In genomic region chr7:126378642-126379041, GRCh38 we compare ENCODE assay signal across 21 cellular contexts.
DNase-seq lines count a peak whose midpoint lies in the region; ATAC-seq, FAIRE-seq and TF ChIP-seq lines count a peak whose summit lies in the region.
"Had no signal": no experiment of that assay in that cellular context is flagged by ENCODE, and none has a peak within 500 bp of the region (broad histone marks: within the 10 kb centered on the region; RNA-seq: fewer than 3 reads in every experiment).

No MANE protein-coding gene starts in this region.

- TF ChIP-seq POLR2A in GM12878 (IDR thresholded peaks at IDR 0.05; ENCODE audit: low read depth, low read length), result no peak

- WGBS in GM12878 (ENCODE audit: insufficient coverage, insufficient replicate concordance, low lambda C conversion rate, missing lambda C conversion rate), result 2% methylated on average over 2 of the region's 2 CpGs

- TF ChIP-seq CTCF in GM20000 (IDR thresholded peaks at IDR 0.05; ENCODE audit: extremely low read depth, missing control alignments) (no peak), GM12878 (IDR thresholded peaks at IDR 0.05 in 2 of 3, conservative IDR thresholded peaks at IDR 0.05 in 1 of 3; ENCODE audit: control insufficient read depth in 2 of 3, extremely low read depth in 1 of 3, insufficient read depth in 1 of 3, low read depth in 3 of 3, low read length in 3 of 3) (no peak), right atrium auricular region (IDR thresholded peaks at IDR 0.05) (no peak), GM13977 (IDR thresholded peaks at IDR 0.05; ENCODE audit: extremely low read depth, insufficient read depth, missing control alignments) (no peak)

- no peaks in the 10 kb centered on the region for H3K36me3 ChIP-seq in GM12878 (ENCODE audit: control insufficient read depth in 2 of 2, insufficient read depth in 2 of 2, low read length in 1 of 2)
- H3K36me3 ChIP-seq in right atrium auricular region, result no peaks in the 10 kb centered on the region
- H3K36me3 ChIP-seq: esophagus squamous epithelium, transverse colon had no signal

- in situ Hi-C loops in GM12878 (cut with MboI) (no loop called here), GM13977 (cut with MboI; ENCODE audit: low pct_unique_long_range_greater_than_20kb, low sequenced_read_pairs, unreplicated experiment) (no loop called here)

- H3K4me3 ChIP-seq in GM12878, result no peak overlapping the region
- no peak overlapping the region for H3K4me3 ChIP-seq in right atrium auricular region
- H3K4me3 ChIP-seq: esophagus squamous epithelium, transverse colon had no signal

- intact Hi-C loops in GM12878 (cut with micrococcal nuclease; ENCODE audit: unreplicated experiment), result no loop called here
- intact Hi-C loops in activated CD4-positive, alpha-beta T cell treated with anti-CD3 and anti-CD28 coated beads for 36 hours (cut with DNase I, micrococcal nuclease), result no loop called here

- H3K4me3 Mint-ChIP-seq in activated CD4-positive, alpha-beta T cell treated with anti-CD3 and anti-CD28 coated beads for 36 hours, result no peak overlapping the region
- H3K4me3 Mint-ChIP-seq: B cell; effector memory CD8-positive, alpha-beta T cell; natural killer cell had no signal

- H3K36me3 Mint-ChIP-seq in activated CD4-positive, alpha-beta T cell treated with anti-CD3 and anti-CD28 coated beads for 36 hours (ENCODE audit: low read depth), result no peaks in the 10 kb centered on the region
- H3K36me3 Mint-ChIP-seq: activated naive CD4-positive, alpha-beta T cell treated with anti-CD3 and anti-CD28 coated beads, Interleukin-2, amount 50 U/mL, for 72 hours; natural killer cell had no signal

- SMC1A ChIA-PET in GM12878 (lab: Charles Lee; ENCODE audit: uncharacterized antibody, unreplicated experiment), result interaction anchor here (0.6 to 1.2 kb wide), 7 partner anchors 9 to 342 kb away, joined by 3 to 4 read pairs (median 3); no protein-coding TSS in a partner anchor

- H3K9me3 Mint-ChIP-seq in activated CD4-positive, alpha-beta T cell treated with anti-CD3 and anti-CD28 coated beads for 36 hours (ENCODE audit: low read depth), result no peaks in the 10 kb centered on the region
- H3K9me3 Mint-ChIP-seq: activated naive CD4-positive, alpha-beta T cell treated with anti-CD3 and anti-CD28 coated beads, Interleukin-2, amount 50 U/mL, for 72 hours had no signal

- no peak for TF ChIP-seq EP300 in GM12878 (IDR thresholded peaks at IDR 0.05; ENCODE audit: borderline replicate concordance in 1 of 2, control insufficient read depth in 1 of 2, low read depth in 2 of 2, low read length in 2 of 2)

- RAD21 ChIA-PET in GM12878 (lab: Charles Lee; ENCODE audit: unreplicated experiment), result interaction anchor here (1.7 to 2.0 kb wide), 2 partner anchors 33 to 72 kb away, joined by 6 read pairs; no protein-coding TSS in a partner anchor

- no peaks in the 10 kb centered on the region for H3K27me3 Mint-ChIP-seq in activated CD4-positive, alpha-beta T cell treated with anti-CD3 and anti-CD28 coated beads for 36 hours
- H3K27me3 Mint-ChIP-seq: B cell; effector memory CD8-positive, alpha-beta T cell had no signal

- H3K27me3 ChIP-seq in GM12878 (replicated peaks in 1 of 2; ENCODE audit: control insufficient read depth in 2 of 2, insufficient read depth in 2 of 2, low read length in 1 of 2), result no peaks in the 10 kb centered on the region
- H3K27me3 ChIP-seq in right atrium auricular region, result no peaks in the 10 kb centered on the region
- H3K27me3 ChIP-seq: esophagus squamous epithelium, transverse colon had no signal

- CTCF ChIA-PET in GM12878 (lab: Yijun Ruan, JAX), result interaction anchor here (1.3 kb wide), 1 partner anchor 20 kb away, joined by 3 read pairs; no protein-coding TSS in a partner anchor
- CTCF ChIA-PET in activated CD4-positive, alpha-beta T cell treated with anti-CD3 and anti-CD28 coated beads for 36 hours (lab: Charles Lee), result no interaction called here

- POLR2A ChIA-PET in GM12878 (lab: Charles Lee), result interaction anchor here (0.6 kb wide), 1 partner anchor 11 kb away, joined by 5 read pairs; no protein-coding TSS in a partner anchor
- POLR2A ChIA-PET in activated CD4-positive, alpha-beta T cell treated with anti-CD3 and anti-CD28 coated beads for 36 hours (lab: Charles Lee), result no interaction called here

- peak; percentile 10 for DNase-seq in GM20000 (ENCODE audit: low spot score)
- DNase-seq in GM12878 (ENCODE audit: low read depth, low spot score), result peak; percentile 12
- DNase-seq in AG20443 (ENCODE audit: low spot score), result no peak
- no peak for DNase-seq in right atrium auricular region (ENCODE audit: low spot score)
- DNase-seq in GM13977 (ENCODE audit: low spot score), result no peak
- no peak for DNase-seq in activated CD4-positive, alpha-beta T cell treated with anti-CD3 and anti-CD28 coated beads for 36 hours
- DNase-seq: COR-L47; effector memory CD8-positive, alpha-beta T cell; esophagus squamous epithelium; natural killer cell; NCI-H187; NCI-H2227 treated with DMSO at 0.1 percent for 48 hours; NCI-H774; stimulated activated CD4-positive, alpha-beta T cell treated with anti-CD3 and anti-CD28 coated beads, Interleukin-2, amount 100 ng/mL, for 24 hours; stimulated activated naive CD8-positive, alpha-beta T cell treated with anti-CD3 and anti-CD28 coated beads, Interleukin-15, Interleukin-2, amounts not matched to agents 100 U/mL and 50 U/mL, for 24 hours; transverse colon had no signal

- H3K4me1 Mint-ChIP-seq in activated CD4-positive, alpha-beta T cell treated with anti-CD3 and anti-CD28 coated beads for 36 hours, result no peaks in the 10 kb centered on the region
- H3K4me1 Mint-ChIP-seq: B cell, natural killer cell had no signal

- ATAC-seq in GM18517 (IDR thresholded peaks at IDR 0.05; ENCODE audit: unreplicated experiment) (peak; percentile 84), HG03103 (IDR thresholded peaks at IDR 0.05; ENCODE audit: low read depth, unreplicated experiment) (peak; percentile 62), GM12878 (peak; percentile 46; the same call in 2 of the 3 replicates)
- ATAC-seq in activated CD4-positive, alpha-beta T cell treated with anti-CD3 and anti-CD28 coated beads for 36 hours, result no peak
- ATAC-seq: activated naive CD4-positive, alpha-beta T cell treated with anti-CD3 and anti-CD28 coated beads, Interleukin-2, amount 50 U/mL, for 72 hours; effector memory CD8-positive, alpha-beta T cell; natural killer cell; stimulated activated naive CD8-positive, alpha-beta T cell treated with anti-CD3 and anti-CD28 coated beads, Interleukin-15, Interleukin-2, amounts not matched to agents 100 U/mL and 50 U/mL, for 24 hours had no signal

- no peaks in the 10 kb centered on the region for H4K20me1 ChIP-seq in GM12878 (ENCODE audit: control insufficient read depth, insufficient read depth)

- peak overlapping the region; percentile 44; the same call in 1 of the 2 replicates for H3K4me2 ChIP-seq in GM12878 (ENCODE audit: control insufficient read depth, insufficient read depth)

- H2AFZ ChIP-seq in GM12878 (ENCODE audit: control insufficient read depth, low read depth, low read length), result peak overlapping the region; percentile 77

- no peak for FAIRE-seq in GM12878 (lab: Jason Lieb, UNC)
- FAIRE-seq: RCC 7860 had no signal

- H3K9me3 ChIP-seq in GM12878 (replicated peaks; ENCODE audit: control insufficient read depth, insufficient read depth, low read length) (peaks cover 6% of the 10 kb centered on the region), right atrium auricular region (no peaks in the 10 kb centered on the region)
- H3K9me3 ChIP-seq: esophagus squamous epithelium, transverse colon had no signal

- no peak for TF ChIP-seq RAD21 in GM12878 (IDR thresholded peaks at IDR 0.05; ENCODE audit: insufficient read depth, low read depth, low read length)

- H3K4me1 ChIP-seq in GM12878 (ENCODE audit: control insufficient read depth, insufficient read depth, low read length) (no peaks in the 10 kb centered on the region), right atrium auricular region (no peaks in the 10 kb centered on the region)
- H3K4me1 ChIP-seq: esophagus squamous epithelium, transverse colon had no signal

- H3K27ac Mint-ChIP-seq in activated CD4-positive, alpha-beta T cell treated with anti-CD3 and anti-CD28 coated beads for 36 hours, result no peak overlapping the region
- H3K27ac Mint-ChIP-seq: activated naive CD4-positive, alpha-beta T cell treated with anti-CD3 and anti-CD28 coated beads, Interleukin-2, amount 50 U/mL, for 72 hours; B cell; effector memory CD8-positive, alpha-beta T cell; natural killer cell had no signal

- H3K27ac ChIP-seq in GM12878 (ENCODE audit: control insufficient read depth, insufficient read depth), result no peak overlapping the region; the same call in none of the 2 replicates
- H3K27ac ChIP-seq in right atrium auricular region, result no peak overlapping the region
- H3K27ac ChIP-seq: esophagus squamous epithelium, transverse colon had no signal

- H3K79me2 ChIP-seq in GM12878 (ENCODE audit: control insufficient read depth, insufficient read depth, low read length), result no peaks in the 10 kb centered on the region

- BruUV-seq in GM12878 (replicated peaks; lab: Mats Ljungman, UMichigan), result no TSS peak

- H3K9ac ChIP-seq in GM12878 (ENCODE audit: control insufficient read depth, insufficient read depth, low read length), result no peak overlapping the region

TF ChIP-seq in GM12878, 131 proteins besides CTCF, POLR2A, EP300 and RAD21 (continues in another document):
- TF ChIP-seq ZNF687 (IDR thresholded peaks at IDR 0.05), result no peak

Comparison
In these comparisons a context has a peak if more than half of its experiments do, and no peak if none do; other contexts are left out.
1. DNase-seq: peak in GM20000 (single experiment) and GM12878 (single experiment); none in AG20443 (single experiment), right atrium auricular region (single experiment), GM13977 (single experiment) and activated CD4-positive, alpha-beta T cell treated with anti-CD3 and anti-CD28 coated beads for 36 hours (single experiment).